In genomic region chr3:62632510-62633294, GRCh38 we compare ENCODE assay signal across 16 cellular contexts.
DNase-seq lines count a peak whose midpoint lies in the region; ATAC-seq and TF ChIP-seq lines count a peak whose summit lies in the region.
"Had no signal": no experiment of that assay in that cellular context is flagged by ENCODE, and none has a peak within 500 bp of the region (broad histone marks: within the 10 kb centered on the region; RNA-seq: fewer than 3 reads in every experiment).

No MANE protein-coding gene starts in this region.

- H2AFZ ChIP-seq in OCI-LY3 (ENCODE audit: low read depth, low read length) (no peak overlapping the region), PC-9 (no peak overlapping the region)

- H3K9me3 ChIP-seq in OCI-LY3 (ENCODE audit: insufficient read depth, low read length) (no peaks in the 10 kb centered on the region), PC-9 (ENCODE audit: insufficient read depth, low read depth) (no peaks in the 10 kb centered on the region)

- intact Hi-C loops in PC-9 (cut with micrococcal nuclease; ENCODE audit: unreplicated experiment): no loop called here

- TF ChIP-seq CTCF in OCI-LY3 (IDR thresholded peaks at IDR 0.05; ENCODE audit: low read depth, low read length) (0 out of 2 replicates have a peak, but pooled peaks have one; percentile 4), fibroblast of mammary gland (conservative IDR thresholded peaks at IDR 0.05; ENCODE audit: control insufficient read depth, insufficient read depth, low read depth, low read length) (peak; percentile 30), PC-9 (conservative IDR thresholded peaks at IDR 0.05) (no peak)

- no peaks in the 10 kb centered on the region for H3K36me3 ChIP-seq in OCI-LY3 (replicated peaks; ENCODE audit: low read depth, low read length)
- H3K36me3 ChIP-seq in PC-9 (ENCODE audit: low read depth): no peaks in the 10 kb centered on the region

- H3K4me1 ChIP-seq in OCI-LY3 (ENCODE audit: low read length): no peaks in the 10 kb centered on the region
- H3K4me1 ChIP-seq in PC-9 (replicated peaks; ENCODE audit: insufficient read depth): no peaks in the 10 kb centered on the region

- H3K79me2 ChIP-seq in OCI-LY3 (ENCODE audit: low read length) (no peaks in the 10 kb centered on the region), PC-9 (ENCODE audit: low read depth) (no peaks in the 10 kb centered on the region)

- POLR2A ChIA-PET in PC-9 (lab: Charles Lee; ENCODE audit: unreplicated experiment): no interaction called here

- H3K9me2 ChIP-seq in PC-9 (ENCODE audit: insufficient read depth): no peaks in the 10 kb centered on the region

- H3F3A ChIP-seq in PC-9 (ENCODE audit: insufficient read depth, low read depth): no peaks in the 10 kb centered on the region

- no peak overlapping the region for H3K9ac ChIP-seq in OCI-LY3 (ENCODE audit: low read length)

- H3K27me3 ChIP-seq in OCI-LY3 (ENCODE audit: low read depth, low read length): peaks cover 75% of the 10 kb centered on the region
- 0 out of 2 replicates have a peak, but pooled peaks cover 5% of the 10 kb centered on the region for H3K27me3 ChIP-seq in PC-9 (ENCODE audit: insufficient read depth, low read depth)

- H3K4me2 ChIP-seq in OCI-LY3 (ENCODE audit: low read length) (no peak overlapping the region), PC-9 (no peak overlapping the region)

- CTCF ChIA-PET in PC-9 (lab: Charles Lee): no interaction called here

- H3K27ac ChIP-seq in OCI-LY3 (ENCODE audit: low read length) (no peak overlapping the region), PC-9 (no peak overlapping the region)

- H4K20me1 ChIP-seq in OCI-LY3 (ENCODE audit: insufficient read depth, low read length): no peaks in the 10 kb centered on the region
- H4K20me1 ChIP-seq in PC-9 (ENCODE audit: insufficient read depth): no peaks in the 10 kb centered on the region

- H3K4me3 ChIP-seq in OCI-LY3 (ENCODE audit: low read length): no peak overlapping the region
- H3K4me3 ChIP-seq in fibroblast of mammary gland (ENCODE audit: control insufficient read depth, low read depth, low read length): no peak overlapping the region
- H3K4me3 ChIP-seq in PC-9: no peak overlapping the region

- BruUV-seq in PC-9 (replicated peaks; lab: Mats Ljungman, UMichigan): no TSS peak

- DNase-seq in 8988T (peak; percentile 15), DMS114 treated with DMSO at 0.1 percent for 48 hours (lab: John Stamatoyannopoulos, UW; ENCODE audit: unreplicated experiment) (peak; percentile 5), fibroblast of mammary gland (ENCODE audit: low read depth) (peak; percentile 36), PC-9 (no peak), cerebellum (ENCODE audit: low spot score) (no peak), AG08396 (ENCODE audit: low spot score) (no peak)
- DNase-seq: activated CD4-positive, alpha-beta T cell treated with anti-CD3 and anti-CD28 coated beads, Interleukin-2, amount 10 ng/mL, durations not matched to agents 24 days and 14 days; aorta; CD4-positive, alpha-beta memory T cell; KG1; left colon; naive thymus-derived CD8-positive, alpha-beta T cell; stimulated activated CD4-positive, alpha-beta T cell treated with anti-CD3 and anti-CD28 coated beads, Interleukin-4, amount 100 ng/mL, for 1 hour; stimulated activated naive CD4-positive, alpha-beta T cell had no signal

- ATAC-seq in HG03175 (IDR thresholded peaks at IDR 0.05; ENCODE audit: unreplicated experiment): no peak
- ATAC-seq: left colon; naive thymus-derived CD8-positive, alpha-beta T cell had no signal

Comparison
In these comparisons a context has a peak if more than half of its experiments do, and no peak if none do; other contexts are left out.
1. DNase-seq: peak in 8988T (single experiment), DMS114 treated with DMSO at 0.1 percent for 48 hours (single experiment) and fibroblast of mammary gland (single experiment); none in PC-9 (0 of 2), cerebellum (single experiment) and AG08396 (single experiment).